8 cellular contexts compared by ENCODE assay signal in genomic region chr5:151068571-151069197, GRCh38. TPM values are rescaled to one million over a fixed set of nuclear protein-coding genes. Genes with fewer than 3 reads are reported as not detected.
DNase-seq lines count a peak whose midpoint lies in the region; ATAC-seq lines count a peak whose summit lies in the region.

No MANE protein-coding gene starts in this region.

- peak overlapping the region in 5 of 9 donors; percentile 3 to 80 (median 53) for H3K27ac Mint-ChIP-seq in naive thymus-derived CD4-positive, alpha-beta T cell

- CTCF ChIA-PET in naive thymus-derived CD4-positive, alpha-beta T cell (lab: Charles Lee), result interaction anchor here (1.0 to 2.9 kb wide), 2 partner anchors 17 to 47 kb away, joined by 3 to 9 read pairs; no protein-coding TSS in a partner anchor

- peak overlapping the region in 4 of 10 donors; percentile 16 to 49 (median 30) for H3K4me3 Mint-ChIP-seq in naive thymus-derived CD4-positive, alpha-beta T cell

- no peak overlapping the region for H3K4me3 ChIP-seq in naive thymus-derived CD4-positive, alpha-beta T cell (ENCODE audit: low read length)

- POLR2A ChIA-PET in naive thymus-derived CD4-positive, alpha-beta T cell (lab: Charles Lee), result interaction anchor here (1.4 kb wide), 1 partner anchor 20 kb away, joined by 5 read pairs; no protein-coding TSS in a partner anchor

- peak; percentile 20 for DNase-seq in activated gamma-delta T cell treated with anti-CD3 and anti-CD28 coated beads, Interleukin-2, amount 50 U/mL, for 16 hours (ENCODE audit: low read depth)
- no peak for DNase-seq in activated gamma-delta T cell treated with Interleukin-2 at 50 U/mL for 16 hours
- DNase-seq in activated T-cell treated with anti-CD3 and anti-CD28 coated beads for 48 hours (ENCODE audit: low read depth), result peak; percentile 60
- DNase-seq in naive thymus-derived CD4-positive, alpha-beta T cell, result peak in 1 of 9 donors; percentile 66
- DNase-seq in hypothalamus (lab: John Stamatoyannopoulos, UW), result no peak
- no peak for DNase-seq in NCI-H524 treated with DMSO at 0.1 percent for 48 hours (lab: John Stamatoyannopoulos, UW)
- no peak for DNase-seq in NCI-H2081 (lab: John Stamatoyannopoulos, UW)

- intact Hi-C loops in naive thymus-derived CD4-positive, alpha-beta T cell (cut with micrococcal nuclease), result no loop called here

- H3K27me3 Mint-ChIP-seq in naive thymus-derived CD4-positive, alpha-beta T cell, result no peaks in the 10 kb centered on the region

- H3K4me1 ChIP-seq in naive thymus-derived CD4-positive, alpha-beta T cell (ENCODE audit: control insufficient read depth in 2 of 2, insufficient read depth in 2 of 2, low read length in 2 of 2), result peaks cover 33 to 42% of the 10 kb centered on the region in 2 donors

- ATAC-seq in HG02970 (IDR thresholded peaks at IDR 0.05; ENCODE audit: low FRiP score, unreplicated experiment), result peak; percentile 44
- ATAC-seq in naive thymus-derived CD4-positive, alpha-beta T cell, result peak; percentile 48

- no peaks in the 10 kb centered on the region for H3K9me3 ChIP-seq in naive thymus-derived CD4-positive, alpha-beta T cell (ENCODE audit: control insufficient read depth in 2 of 3, low read length in 3 of 3)

- peaks cover 0 to 34% (median 6%) of the 10 kb centered on the region in 5 donors for H3K36me3 Mint-ChIP-seq in naive thymus-derived CD4-positive, alpha-beta T cell

- no peaks in the 10 kb centered on the region for H3K27me3 ChIP-seq in naive thymus-derived CD4-positive, alpha-beta T cell (ENCODE audit: control insufficient read depth in 2 of 2, insufficient read depth in 2 of 2, low read length in 2 of 2)

- peaks cover 0 to 44% (median under 1%) of the 10 kb centered on the region in 3 experiments for H3K36me3 ChIP-seq in naive thymus-derived CD4-positive, alpha-beta T cell (ENCODE audit: control insufficient read depth in 2 of 3, insufficient read depth in 3 of 3, low read length in 3 of 3)

- H3K4me1 Mint-ChIP-seq in naive thymus-derived CD4-positive, alpha-beta T cell, result peaks cover 38 to 85% (median 72%) of the 10 kb centered on the region in 7 donors

- peaks cover 0 to 3% (median 0%) of the 10 kb centered on the region in 11 donors for H3K9me3 Mint-ChIP-seq in naive thymus-derived CD4-positive, alpha-beta T cell

- peak overlapping the region; percentile 44 for H3K27ac ChIP-seq in naive thymus-derived CD4-positive, alpha-beta T cell (ENCODE audit: low read depth, low read length)

RNA-seq across cellular contexts. Expression of gene TNIP1, which starts 12.2 kb away (rescaled TPM):
- total RNA-seq in naive thymus-derived CD4-positive, alpha-beta T cell, result 100 to 1,000 TPM; 124 to 234 (median 131) TPM
- 10 to 100 TPM; 28.9 to 45.2 TPM for polyA plus RNA-seq in naive thymus-derived CD4-positive, alpha-beta T cell

RNA-seq across cellular contexts. Expression of gene GPX3, which starts 48.3 kb away (rescaled TPM):
- 1 to 10 TPM in 1 of 5 experiments, under 1 TPM in 1, not detected in 3; 0.98 to 1.1 TPM for total RNA-seq in naive thymus-derived CD4-positive, alpha-beta T cell
- 1 to 10 TPM in 1 of 2 donors, not detected in 1; 1.2 TPM for polyA plus RNA-seq in naive thymus-derived CD4-positive, alpha-beta T cell

Comparison
In these comparisons a context has a peak if more than half of its experiments do, and no peak if none do; other contexts are left out.
1. DNase-seq: peak in activated gamma-delta T cell treated with anti-CD3 and anti-CD28 coated beads, Interleukin-2, amount 50 U/mL, for 16 hours (single experiment) and activated T-cell treated with anti-CD3 and anti-CD28 coated beads for 48 hours (single experiment); none in activated gamma-delta T cell treated with Interleukin-2 at 50 U/mL for 16 hours (single experiment), hypothalamus (0 of 51), NCI-H524 treated with DMSO at 0.1 percent for 48 hours (single experiment) and NCI-H2081 (0 of 2).